1 cellular context compared by ENCODE assay signal in the genomic region with DNA sequence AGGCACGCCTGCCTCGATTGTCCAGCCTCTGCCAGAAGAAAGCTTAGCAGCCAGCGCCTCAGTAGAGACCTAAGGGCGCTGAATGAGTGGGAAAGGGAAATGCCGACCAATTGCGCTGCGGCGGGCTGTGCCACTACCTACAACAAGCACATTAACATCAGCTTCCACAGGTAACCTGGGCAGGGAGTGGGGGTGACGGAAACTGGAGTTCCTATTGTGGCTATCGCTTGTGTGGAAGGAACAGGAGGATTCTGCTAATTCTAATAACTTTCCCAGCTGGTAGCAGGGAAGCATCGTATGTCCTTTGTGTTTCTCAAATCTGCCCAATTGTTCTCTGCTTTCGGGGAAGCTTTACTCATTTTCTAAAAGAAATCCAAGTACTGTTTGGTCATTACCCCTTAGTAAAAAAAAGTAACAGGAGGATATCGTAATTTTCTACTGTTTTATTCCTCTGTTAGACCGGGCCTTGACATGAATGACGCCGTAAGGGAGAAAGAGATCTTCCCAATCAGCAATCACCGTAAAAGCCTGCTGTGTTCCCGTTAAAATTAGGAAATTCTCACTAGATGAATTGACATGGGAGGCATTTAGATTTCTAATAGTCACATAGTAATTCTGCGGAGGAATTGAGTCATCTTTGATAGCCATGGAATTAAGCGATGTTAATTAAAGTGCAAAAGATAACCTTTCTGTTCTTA.
A peak's percentile ranks its signal among the peaks of the same experiment; 100 is the strongest.
TF ChIP-seq lines count a peak whose summit lies in the region.

No MANE protein-coding gene starts in this region.

TF ChIP-seq in GM12878, 131 proteins besides CTCF, POLR2A, EP300 and RAD21 (continues in another document):
- TF ChIP-seq ZNF384 (IDR thresholded peaks at IDR 0.05; ENCODE audit: borderline replicate concordance, low read depth, low read length) (no peak), SREBF1 (IDR thresholded peaks at IDR 0.05; ENCODE audit: low read length) (no peak), TAF1 (IDR thresholded peaks at IDR 0.05; ENCODE audit: borderline replicate concordance, low read depth, low read length) (no peak), BCL11A (IDR thresholded peaks at IDR 0.05; ENCODE audit: low read depth, low read length) (no peak), SMAD5 (IDR thresholded peaks at IDR 0.05; ENCODE audit: low read depth) (no peak), ZZZ3 (IDR thresholded peaks at IDR 0.05; ENCODE audit: control insufficient read depth, insufficient read length, low read depth) (no peak), NBN (IDR thresholded peaks at IDR 0.05) (0 out of 2 replicates have a peak, but pooled peaks have one; percentile 13), REST (IDR thresholded peaks at IDR 0.05; ENCODE audit: low read depth, low read length) (no peak), ZNF24 (IDR thresholded peaks at IDR 0.05) (no peak), CHD4 (IDR thresholded peaks at IDR 0.05) (no peak), KDM1A (IDR thresholded peaks at IDR 0.05; ENCODE audit: borderline replicate concordance) (no peak), HDGF (IDR thresholded peaks at IDR 0.05) (no peak; the same call in 1 of the 2 replicates), MEF2A (IDR thresholded peaks at IDR 0.05; ENCODE audit: insufficient read depth, low read depth, low read length) (no peak), CBX5 (IDR thresholded peaks at IDR 0.05; ENCODE audit: low read depth) (no peak), KAT2A (conservative IDR thresholded peaks at IDR 0.05; ENCODE audit: control insufficient read depth, low read depth, low read length) (no peak), CHD1 (IDR thresholded peaks at IDR 0.05; ENCODE audit: low read depth, low read length) (0 out of 2 replicates have a peak, but pooled peaks have one; percentile 8), IKZF1 (conservative IDR thresholded peaks at IDR 0.05) (no peak), SP1 (IDR thresholded peaks at IDR 0.05; ENCODE audit: low read depth, low read length) (peak; percentile 4), POLR2AphosphoS2 (IDR thresholded peaks at IDR 0.05; ENCODE audit: low read depth, low read length) (0 out of 2 replicates have a peak, but pooled peaks have one; percentile 15), MEF2B (IDR thresholded peaks at IDR 0.05; ENCODE audit: partially characterized antibody, poor library complexity, severe bottlenecking) (no peak), CEBPB (IDR thresholded peaks at IDR 0.05; ENCODE audit: borderline replicate concordance in 1 of 2, low read depth in 2 of 2, low read length in 2 of 2) (no peak), SMARCA5 (IDR thresholded peaks at IDR 0.05) (0 out of 2 replicates have a peak, but pooled peaks have one; percentile 52), NKRF (conservative IDR thresholded peaks at IDR 0.05) (peak; percentile 78), GABPA (IDR thresholded peaks at IDR 0.05; ENCODE audit: low read depth) (no peak), GATAD2B (conservative IDR thresholded peaks at IDR 0.05; ENCODE audit: low read depth) (0 out of 2 replicates have a peak, but pooled peaks have one; percentile 17), JUNB (IDR thresholded peaks at IDR 0.05) (no peak), NFXL1 (IDR thresholded peaks at IDR 0.05; ENCODE audit: borderline replicate concordance) (no peak), EZH2 (IDR thresholded peaks at IDR 0.05; ENCODE audit: borderline replicate concordance, control insufficient read depth, low read depth, low read length) (no peak), POU2F2 (IDR thresholded peaks at IDR 0.05; ENCODE audit: borderline replicate concordance, low read depth, low read length) (no peak), ZSCAN29 (IDR thresholded peaks at IDR 0.05) (no peak), LARP7 (IDR thresholded peaks at IDR 0.05) (no peak), BACH1 (IDR thresholded peaks at IDR 0.05; ENCODE audit: borderline replicate concordance) (0 out of 2 replicates have a peak, but pooled peaks have one; percentile 15), NR2F1 (conservative IDR thresholded peaks at IDR 0.05) (no peak), CREM (IDR thresholded peaks at IDR 0.05; ENCODE audit: low read depth) (no peak; the same call in 1 of the 2 replicates), EGR1 (IDR thresholded peaks at IDR 0.05; ENCODE audit: borderline replicate concordance in 1 of 2, low read depth in 2 of 2, low read length in 2 of 2) (peak in 1 of 2 experiments; percentile 29; a peak in 1 of 3 replicates), ZNF217 (IDR thresholded peaks at IDR 0.05) (no peak), MXI1 (IDR thresholded peaks at IDR 0.05; ENCODE audit: low read depth, low read length) (0 out of 2 replicates have a peak, but pooled peaks have one; percentile 6), TCF3 (IDR thresholded peaks at IDR 0.05; ENCODE audit: borderline replicate concordance, insufficient read depth, low read depth, low read length) (no peak)
- TF ChIP-seq, protein P1, sequence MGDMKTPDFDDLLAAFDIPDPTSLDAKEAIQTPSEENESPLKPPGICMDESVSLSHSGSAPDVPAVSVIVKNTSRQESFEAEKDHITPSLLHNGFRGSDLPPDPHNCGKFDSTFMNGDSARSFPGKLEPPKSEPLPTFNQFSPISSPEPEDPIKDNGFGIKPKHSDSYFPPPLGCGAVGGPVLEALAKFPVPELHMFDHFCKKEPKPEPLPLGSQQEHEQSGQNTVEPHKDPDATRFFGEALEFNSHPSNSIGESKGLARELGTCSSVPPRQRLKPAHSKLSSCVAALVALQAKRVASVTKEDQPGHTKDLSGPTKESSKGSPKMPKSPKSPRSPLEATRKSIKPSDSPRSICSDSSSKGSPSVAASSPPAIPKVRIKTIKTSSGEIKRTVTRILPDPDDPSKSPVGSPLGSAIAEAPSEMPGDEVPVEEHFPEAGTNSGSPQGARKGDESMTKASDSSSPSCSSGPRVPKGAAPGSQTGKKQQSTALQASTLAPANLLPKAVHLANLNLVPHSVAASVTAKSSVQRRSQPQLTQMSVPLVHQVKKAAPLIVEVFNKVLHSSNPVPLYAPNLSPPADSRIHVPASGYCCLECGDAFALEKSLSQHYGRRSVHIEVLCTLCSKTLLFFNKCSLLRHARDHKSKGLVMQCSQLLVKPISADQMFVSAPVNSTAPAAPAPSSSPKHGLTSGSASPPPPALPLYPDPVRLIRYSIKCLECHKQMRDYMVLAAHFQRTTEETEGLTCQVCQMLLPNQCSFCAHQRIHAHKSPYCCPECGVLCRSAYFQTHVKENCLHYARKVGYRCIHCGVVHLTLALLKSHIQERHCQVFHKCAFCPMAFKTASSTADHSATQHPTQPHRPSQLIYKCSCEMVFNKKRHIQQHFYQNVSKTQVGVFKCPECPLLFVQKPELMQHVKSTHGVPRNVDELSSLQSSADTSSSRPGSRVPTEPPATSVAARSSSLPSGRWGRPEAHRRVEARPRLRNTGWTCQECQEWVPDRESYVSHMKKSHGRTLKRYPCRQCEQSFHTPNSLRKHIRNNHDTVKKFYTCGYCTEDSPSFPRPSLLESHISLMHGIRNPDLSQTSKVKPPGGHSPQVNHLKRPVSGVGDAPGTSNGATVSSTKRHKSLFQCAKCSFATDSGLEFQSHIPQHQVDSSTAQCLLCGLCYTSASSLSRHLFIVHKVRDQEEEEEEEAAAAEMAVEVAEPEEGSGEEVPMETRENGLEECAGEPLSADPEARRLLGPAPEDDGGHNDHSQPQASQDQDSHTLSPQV (IDR thresholded peaks at IDR 0.05), result no peak
- TF ChIP-seq, protein P2, sequence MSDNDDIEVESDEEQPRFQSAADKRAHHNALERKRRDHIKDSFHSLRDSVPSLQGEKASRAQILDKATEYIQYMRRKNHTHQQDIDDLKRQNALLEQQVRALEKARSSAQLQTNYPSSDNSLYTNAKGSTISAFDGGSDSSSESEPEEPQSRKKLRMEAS (IDR thresholded peaks at IDR 0.05; ENCODE audit: low read depth, low read length), result no peak
- TF ChIP-seq, protein P3, sequence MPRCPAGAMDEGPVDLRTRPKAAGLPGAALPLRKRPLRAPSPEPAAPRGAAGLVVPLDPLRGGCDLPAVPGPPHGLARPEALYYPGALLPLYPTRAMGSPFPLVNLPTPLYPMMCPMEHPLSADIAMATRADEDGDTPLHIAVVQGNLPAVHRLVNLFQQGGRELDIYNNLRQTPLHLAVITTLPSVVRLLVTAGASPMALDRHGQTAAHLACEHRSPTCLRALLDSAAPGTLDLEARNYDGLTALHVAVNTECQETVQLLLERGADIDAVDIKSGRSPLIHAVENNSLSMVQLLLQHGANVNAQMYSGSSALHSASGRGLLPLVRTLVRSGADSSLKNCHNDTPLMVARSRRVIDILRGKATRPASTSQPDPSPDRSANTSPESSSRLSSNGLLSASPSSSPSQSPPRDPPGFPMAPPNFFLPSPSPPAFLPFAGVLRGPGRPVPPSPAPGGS (IDR thresholded peaks at IDR 0.05; ENCODE audit: borderline replicate concordance, insufficient read depth, low read depth, low read length, poor library complexity, severe bottlenecking), result no peak
- TF ChIP-seq, protein P4, sequence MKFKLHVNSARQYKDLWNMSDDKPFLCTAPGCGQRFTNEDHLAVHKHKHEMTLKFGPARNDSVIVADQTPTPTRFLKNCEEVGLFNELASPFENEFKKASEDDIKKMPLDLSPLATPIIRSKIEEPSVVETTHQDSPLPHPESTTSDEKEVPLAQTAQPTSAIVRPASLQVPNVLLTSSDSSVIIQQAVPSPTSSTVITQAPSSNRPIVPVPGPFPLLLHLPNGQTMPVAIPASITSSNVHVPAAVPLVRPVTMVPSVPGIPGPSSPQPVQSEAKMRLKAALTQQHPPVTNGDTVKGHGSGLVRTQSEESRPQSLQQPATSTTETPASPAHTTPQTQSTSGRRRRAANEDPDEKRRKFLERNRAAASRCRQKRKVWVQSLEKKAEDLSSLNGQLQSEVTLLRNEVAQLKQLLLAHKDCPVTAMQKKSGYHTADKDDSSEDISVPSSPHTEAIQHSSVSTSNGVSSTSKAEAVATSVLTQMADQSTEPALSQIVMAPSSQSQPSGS (IDR thresholded peaks at IDR 0.05; ENCODE audit: low read length), result no peak; the same call in 1 of the 2 replicates
- TF ChIP-seq, protein P5, sequence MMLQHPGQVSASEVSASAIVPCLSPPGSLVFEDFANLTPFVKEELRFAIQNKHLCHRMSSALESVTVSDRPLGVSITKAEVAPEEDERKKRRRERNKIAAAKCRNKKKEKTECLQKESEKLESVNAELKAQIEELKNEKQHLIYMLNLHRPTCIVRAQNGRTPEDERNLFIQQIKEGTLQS (IDR thresholded peaks at IDR 0.05; ENCODE audit: borderline replicate concordance, extremely low read depth, low read depth, low read length), result no peak
- TF ChIP-seq, protein P6, sequence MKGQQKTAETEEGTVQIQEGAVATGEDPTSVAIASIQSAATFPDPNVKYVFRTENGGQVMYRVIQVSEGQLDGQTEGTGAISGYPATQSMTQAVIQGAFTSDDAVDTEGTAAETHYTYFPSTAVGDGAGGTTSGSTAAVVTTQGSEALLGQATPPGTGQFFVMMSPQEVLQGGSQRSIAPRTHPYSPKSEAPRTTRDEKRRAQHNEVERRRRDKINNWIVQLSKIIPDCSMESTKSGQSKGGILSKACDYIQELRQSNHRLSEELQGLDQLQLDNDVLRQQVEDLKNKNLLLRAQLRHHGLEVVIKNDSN (IDR thresholded peaks at IDR 0.05; ENCODE audit: borderline replicate concordance, extremely low read length, insufficient read depth, low read depth, low read length), result no peak
- TF ChIP-seq, protein P7, sequence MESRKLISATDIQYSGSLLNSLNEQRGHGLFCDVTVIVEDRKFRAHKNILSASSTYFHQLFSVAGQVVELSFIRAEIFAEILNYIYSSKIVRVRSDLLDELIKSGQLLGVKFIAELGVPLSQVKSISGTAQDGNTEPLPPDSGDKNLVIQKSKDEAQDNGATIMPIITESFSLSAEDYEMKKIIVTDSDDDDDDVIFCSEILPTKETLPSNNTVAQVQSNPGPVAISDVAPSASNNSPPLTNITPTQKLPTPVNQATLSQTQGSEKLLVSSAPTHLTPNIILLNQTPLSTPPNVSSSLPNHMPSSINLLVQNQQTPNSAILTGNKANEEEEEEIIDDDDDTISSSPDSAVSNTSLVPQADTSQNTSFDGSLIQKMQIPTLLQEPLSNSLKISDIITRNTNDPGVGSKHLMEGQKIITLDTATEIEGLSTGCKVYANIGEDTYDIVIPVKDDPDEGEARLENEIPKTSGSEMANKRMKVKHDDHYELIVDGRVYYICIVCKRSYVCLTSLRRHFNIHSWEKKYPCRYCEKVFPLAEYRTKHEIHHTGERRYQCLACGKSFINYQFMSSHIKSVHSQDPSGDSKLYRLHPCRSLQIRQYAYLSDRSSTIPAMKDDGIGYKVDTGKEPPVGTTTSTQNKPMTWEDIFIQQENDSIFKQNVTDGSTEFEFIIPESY (IDR thresholded peaks at IDR 0.05), result no peak
